Comparison of ENCODE assay signal across 1 cellular context in genomic region chr4:30429813-30430466, GRCh38.
TF ChIP-seq lines count a peak whose summit lies in the region.

No MANE protein-coding gene starts in this region.

TF ChIP-seq in GM12878, 131 proteins besides CTCF, POLR2A, EP300 and RAD21 (continued from another document):
- TF ChIP-seq REST (IDR thresholded peaks at IDR 0.05; ENCODE audit: low read depth, low read length), result no peak
